In the genomic region with DNA sequence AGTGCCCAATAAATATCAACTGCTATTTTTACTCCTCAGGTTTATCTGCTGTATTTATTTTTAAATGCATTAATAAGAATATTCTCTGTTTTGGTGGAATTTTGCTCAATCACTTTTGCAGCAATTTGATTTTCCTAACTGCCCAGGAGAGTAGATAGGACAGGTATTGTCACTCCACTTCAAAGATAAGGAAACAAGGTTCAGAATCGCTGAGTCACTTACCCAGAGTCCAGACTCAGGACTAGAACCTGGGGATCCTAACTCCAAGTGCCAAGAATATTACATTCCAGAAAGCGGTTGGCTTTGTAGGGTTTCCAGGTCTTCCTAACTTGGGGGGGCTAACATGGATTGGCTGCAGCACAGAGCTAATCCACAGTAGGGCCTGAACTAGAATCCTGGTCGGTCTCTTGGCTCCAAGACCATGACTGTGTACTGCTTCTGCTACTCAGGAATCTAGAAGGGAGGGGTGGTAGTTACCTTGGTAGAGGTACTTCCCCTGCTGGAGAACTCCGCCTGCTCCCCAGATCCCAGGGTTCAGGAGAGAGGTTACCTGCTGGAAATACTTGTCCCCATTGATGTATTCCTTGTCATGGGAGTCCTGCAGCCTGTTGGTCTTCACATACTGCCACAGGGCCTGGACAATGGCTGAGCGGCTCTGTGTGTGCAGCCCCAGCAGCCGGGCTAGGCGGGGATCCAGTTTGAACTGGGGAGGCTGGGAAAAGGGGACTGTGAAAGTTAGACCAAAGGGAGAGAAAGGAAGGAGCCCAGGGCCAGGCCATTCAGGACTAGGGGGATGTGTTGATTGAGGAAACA, we compare ENCODE assay signal across 21 cellular contexts. TPM values are rescaled to one million over a fixed set of nuclear protein-coding genes. Genes with fewer than 3 reads are reported as not detected.
DNase-seq lines count a peak whose midpoint lies in the region; ATAC-seq, FAIRE-seq and TF ChIP-seq lines count a peak whose summit lies in the region.
"Had no signal": no experiment of that assay in that cellular context is flagged by ENCODE, and none has a peak within 500 bp of the region (broad histone marks: within the 10 kb centered on the region; RNA-seq: fewer than 3 reads in every experiment).

No MANE protein-coding gene starts in this region.

- FAIRE-seq in small intestine (lab: Jason Lieb, UNC), result no peak

- no peak for DNase-seq in cardiac muscle cell (ENCODE audit: low read depth in 1 of 2, low spot score in 1 of 2)
- no peak for DNase-seq in Right ventricle myocardium inferior (ENCODE audit: missing footprints)
- DNase-seq in HFFc6, result no peak
- DNase-seq in chondrocyte (ENCODE audit: low spot score), result no peak
- peak; percentile 42 for DNase-seq in small intestine
- DNase-seq in SIG-M5 (lab: John Stamatoyannopoulos, UW), result no peak
- DNase-seq in T-helper 2 cell treated with Interferon-gamma antibody and Interleukin-4, amounts not matched to agents 5 μg/mL and 100 μg/mL, for 36 hours (ENCODE audit: low spot score), result no peak
- DNase-seq: activated CD4-positive, alpha-beta T cell treated with anti-CD3 and anti-CD28 coated beads, Interleukin-2, amount 50 U/mL, for 48 hours; activated naive CD8-positive, alpha-beta T cell treated with anti-CD3 and anti-CD28 coated beads for 36 hours; DND-41; hippocampal formation; islet precursor cell; mammary epithelial cell; NCI-H1092 treated with DMSO at 0.1 percent for 48 hours; NCI-H510A; WERI-Rb-1 had no signal

- H3K9me3 Mint-ChIP-seq in HFFc6 (no peaks in the 10 kb centered on the region), chondrocyte (ENCODE audit: low read depth) (no peaks in the 10 kb centered on the region)
- no peaks in the 10 kb centered on the region for H3K9me3 Mint-ChIP-seq in T-helper 2 cell treated with Interferon-gamma antibody and Interleukin-4, amounts not matched to agents 5 μg/mL and 100 μg/mL, for 36 hours
- H3K9me3 Mint-ChIP-seq: activated naive CD8-positive, alpha-beta T cell treated with anti-CD3 and anti-CD28 coated beads for 36 hours; dendritic cell treated with granulocyte-macrophage colony-stimulating factor and Interleukin-4, amounts not matched to agents 40 ng/mL and 50 ng/mL, for 4 days; T-helper 1 cell treated with Interleukin-12 subunit alpha and Interleukin-12 subunit beta and Interleukin-4 antibody, amounts not matched to agents 30 μg/mL and 1 μg/mL, for 36 hours had no signal

- peaks cover 13% of the 10 kb centered on the region for H3K27me3 Mint-ChIP-seq in HFFc6 (ENCODE audit: insufficient read depth)
- H3K27me3 Mint-ChIP-seq in chondrocyte (ENCODE audit: low read depth), result no peaks in the 10 kb centered on the region
- peaks cover 11% of the 10 kb centered on the region for H3K27me3 Mint-ChIP-seq in T-helper 2 cell treated with Interferon-gamma antibody and Interleukin-4, amounts not matched to agents 5 μg/mL and 100 μg/mL, for 36 hours (ENCODE audit: low read depth)

- peaks cover 59% of the 10 kb centered on the region for H3K36me3 ChIP-seq in cardiac muscle cell
- H3K36me3 ChIP-seq in small intestine (ENCODE audit: control insufficient read depth in 2 of 2, insufficient read depth in 2 of 2, low read length in 2 of 2), result peaks cover 10 to 11% of the 10 kb centered on the region in 2 donors

- intact Hi-C loops in Right ventricle myocardium inferior (cut with DNase I), result loop anchor here (2.0 to 5.0 kb wide), 2 partner anchors 54 to 116 kb away; partner anchors contain the start of gene ASB10

- H3K9me3 ChIP-seq in cardiac muscle cell (ENCODE audit: low read depth) (no peaks in the 10 kb centered on the region), small intestine (ENCODE audit: control insufficient read depth, low read depth) (no peaks in the 10 kb centered on the region)

- H3K4me3 ChIP-seq in cardiac muscle cell (no peak overlapping the region), small intestine (ENCODE audit: low read depth in 1 of 2, low read length in 2 of 2) (no peak overlapping the region)

- 80 to 87% (median 84%) methylated on average over 7 of the region's 7 CpGs for WGBS in small intestine, 3 donors

- no peak for TF ChIP-seq CTCF in cardiac muscle cell (IDR thresholded peaks at IDR 0.05; ENCODE audit: low read depth, low read length)
- no peak for TF ChIP-seq CTCF in HFFc6 (IDR thresholded peaks at IDR 0.05)
- TF ChIP-seq CTCF in chondrocyte (IDR thresholded peaks at IDR 0.05), result no peak

- peaks cover 16% of the 10 kb centered on the region; the same call in 1 of the 2 replicates for H3K36me3 Mint-ChIP-seq in HFFc6 (ENCODE audit: low read depth)
- peaks cover 28% of the 10 kb centered on the region for H3K36me3 Mint-ChIP-seq in chondrocyte (ENCODE audit: low read depth)
- H3K36me3 Mint-ChIP-seq in T-helper 2 cell treated with Interferon-gamma antibody and Interleukin-4, amounts not matched to agents 5 μg/mL and 100 μg/mL, for 36 hours (ENCODE audit: low read depth), result peaks cover 7% of the 10 kb centered on the region

- peaks cover 14% of the 10 kb centered on the region for H3K4me1 ChIP-seq in cardiac muscle cell (ENCODE audit: low read depth)
- peaks cover 0 to 5% of the 10 kb centered on the region in 2 donors for H3K4me1 ChIP-seq in small intestine (ENCODE audit: control insufficient read depth in 2 of 2, insufficient read depth in 1 of 2, low read depth in 1 of 2, low read length in 1 of 2)

- peaks cover 11% of the 10 kb centered on the region for H3K4me1 Mint-ChIP-seq in HFFc6 (ENCODE audit: low read depth)
- H3K4me1 Mint-ChIP-seq in chondrocyte (ENCODE audit: low read depth), result peaks cover 29% of the 10 kb centered on the region
- H3K4me1 Mint-ChIP-seq in T-helper 2 cell treated with Interferon-gamma antibody and Interleukin-4, amounts not matched to agents 5 μg/mL and 100 μg/mL, for 36 hours (ENCODE audit: low read depth), result peaks cover 24% of the 10 kb centered on the region

- H3K27ac ChIP-seq in cardiac muscle cell (peak overlapping the region; percentile 81), small intestine (ENCODE audit: low read depth in 1 of 2, low read length in 1 of 2) (no peak overlapping the region)
- H3K27ac ChIP-seq: WERI-Rb-1 had no signal

- ATAC-seq in Right ventricle myocardium inferior (no peak), HG03457 (IDR thresholded peaks at IDR 0.05; ENCODE audit: unreplicated experiment) (no peak)

- peak overlapping the region; percentile 52 for H3K27ac Mint-ChIP-seq in HFFc6
- peak overlapping the region; percentile 87 for H3K27ac Mint-ChIP-seq in chondrocyte (ENCODE audit: unreplicated experiment)
- no peak overlapping the region for H3K27ac Mint-ChIP-seq in T-helper 2 cell treated with Interferon-gamma antibody and Interleukin-4, amounts not matched to agents 5 μg/mL and 100 μg/mL, for 36 hours
- H3K27ac Mint-ChIP-seq: activated naive CD8-positive, alpha-beta T cell treated with anti-CD3 and anti-CD28 coated beads for 36 hours; dendritic cell treated with granulocyte-macrophage colony-stimulating factor and Interleukin-4, amounts not matched to agents 40 ng/mL and 50 ng/mL, for 4 days; T-helper 1 cell treated with Interleukin-12 subunit alpha and Interleukin-12 subunit beta and Interleukin-4 antibody, amounts not matched to agents 30 μg/mL and 1 μg/mL, for 36 hours had no signal

- H3K27me3 ChIP-seq in cardiac muscle cell (no peaks in the 10 kb centered on the region), small intestine (ENCODE audit: control insufficient read depth in 2 of 2, insufficient read depth in 2 of 2, low read length in 2 of 2) (peaks cover 0 to 4% of the 10 kb centered on the region in 2 donors)

- no peak overlapping the region for H3K4me3 Mint-ChIP-seq in HFFc6
- H3K4me3 Mint-ChIP-seq in chondrocyte (ENCODE audit: unreplicated experiment), result no peak overlapping the region
- H3K4me3 Mint-ChIP-seq in T-helper 2 cell treated with Interferon-gamma antibody and Interleukin-4, amounts not matched to agents 5 μg/mL and 100 μg/mL, for 36 hours, result no peak overlapping the region
- H3K4me3 Mint-ChIP-seq: activated naive CD8-positive, alpha-beta T cell treated with anti-CD3 and anti-CD28 coated beads for 36 hours; dendritic cell treated with granulocyte-macrophage colony-stimulating factor and Interleukin-4, amounts not matched to agents 40 ng/mL and 50 ng/mL, for 4 days; T-helper 1 cell treated with Interleukin-12 subunit alpha and Interleukin-12 subunit beta and Interleukin-4 antibody, amounts not matched to agents 30 μg/mL and 1 μg/mL, for 36 hours had no signal

RNA-seq across cellular contexts. Expression of gene SMARCD3, which starts 7.3 kb away (rescaled TPM):
- total RNA-seq in cardiac muscle cell, result 180 and 191 TPM in 2 replicates
- polyA plus RNA-seq in cardiac muscle cell, result 237 and 238 TPM in 2 replicates
- 110 TPM for total RNA-seq in Right ventricle myocardium inferior
- total RNA-seq in HFFc6 (2021; fragmentation: NEBNext Ultra II Directional; extraction: Animal tissue kit (Norgen Biotek cat#: 25700)), result 10 to 100 TPM; 28.0 to 32.9 (median 31.2) TPM
- total RNA-seq in chondrocyte, result 105 to 125 TPM (median 120 TPM) in 3 replicates
- polyA plus RNA-seq in small intestine, result 10 to 100 TPM in 1 of 3 donors, 1 to 10 TPM in 1, under 1 TPM in 1; 0.89 to 11.1 (median 9.6) TPM

RNA-seq across cellular contexts. Expression of gene CHPF2, which starts 8.9 kb away (rescaled TPM):
- total RNA-seq in cardiac muscle cell, result 37.0 and 45.5 TPM in 2 replicates
- polyA plus RNA-seq in cardiac muscle cell, result 26.9 and 31.7 TPM in 2 replicates
- 11.6 TPM for total RNA-seq in Right ventricle myocardium inferior
- 100 to 1,000 TPM; 125 to 171 (median 138) TPM for total RNA-seq in HFFc6 (2021; fragmentation: NEBNext Ultra II Directional; extraction: Animal tissue kit (Norgen Biotek cat#: 25700))
- 98.3 to 135 TPM (median 101 TPM) in 3 replicates for total RNA-seq in chondrocyte
- polyA plus RNA-seq in small intestine, result 10 to 100 TPM; 11.6 to 18.4 (median 17.8) TPM

RNA-seq across cellular contexts. Expression of gene ABCF2, which starts 14.1 kb away (rescaled TPM):
- total RNA-seq in cardiac muscle cell, result 34.3 and 38.1 TPM in 2 replicates
- 32.7 and 32.9 TPM in 2 replicates for polyA plus RNA-seq in cardiac muscle cell
- 24.5 TPM for total RNA-seq in Right ventricle myocardium inferior
- total RNA-seq in HFFc6 (2021; fragmentation: NEBNext Ultra II Directional; extraction: Animal tissue kit (Norgen Biotek cat#: 25700)), result 10 to 100 TPM; 63.8 to 79.7 (median 67.8) TPM
- total RNA-seq in chondrocyte, result 35.8 to 42.2 TPM (median 37.7 TPM) in 3 replicates
- 10 to 100 TPM; 11.0 to 23.7 (median 11.1) TPM for polyA plus RNA-seq in small intestine

RNA-seq across cellular contexts. Expression of gene H2BK1, which starts 30.9 kb away (rescaled TPM):
- not detected in 2 replicates for total RNA-seq in cardiac muscle cell
- polyA plus RNA-seq in cardiac muscle cell, result not detected in 2 replicates
- total RNA-seq in Right ventricle myocardium inferior, result not detected
- not detected for total RNA-seq in HFFc6 (2021; fragmentation: NEBNext Ultra II Directional; extraction: Animal tissue kit (Norgen Biotek cat#: 25700))
- total RNA-seq in chondrocyte, result not detected in 3 replicates
- not detected for polyA plus RNA-seq in small intestine
- total RNA-seq: activated naive CD8-positive, alpha-beta T cell treated with anti-CD3 and anti-CD28 coated beads for 36 hours; LHCN-M2; mammary epithelial cell; temporal lobe had no signal
- polyA plus RNA-seq: mammary epithelial cell had no signal

RNA-seq across cellular contexts. Expression of gene ASB10, which starts 54.1 kb away (rescaled TPM):
- total RNA-seq in cardiac muscle cell (1.0 and 1.4 TPM in 2 replicates), Right ventricle myocardium inferior (41.4 TPM), chondrocyte (not detected in 3 replicates)
- polyA plus RNA-seq in cardiac muscle cell (0.57 TPM in 1 of 2 replicates, not detected in the other), small intestine (not detected)
- not detected for total RNA-seq in HFFc6 (2021; fragmentation: NEBNext Ultra II Directional; extraction: Animal tissue kit (Norgen Biotek cat#: 25700))
- total RNA-seq: activated naive CD8-positive, alpha-beta T cell treated with anti-CD3 and anti-CD28 coated beads for 36 hours; LHCN-M2; mammary epithelial cell; temporal lobe had no signal
- polyA plus RNA-seq: mammary epithelial cell had no signal
